In the genomic region with DNA sequence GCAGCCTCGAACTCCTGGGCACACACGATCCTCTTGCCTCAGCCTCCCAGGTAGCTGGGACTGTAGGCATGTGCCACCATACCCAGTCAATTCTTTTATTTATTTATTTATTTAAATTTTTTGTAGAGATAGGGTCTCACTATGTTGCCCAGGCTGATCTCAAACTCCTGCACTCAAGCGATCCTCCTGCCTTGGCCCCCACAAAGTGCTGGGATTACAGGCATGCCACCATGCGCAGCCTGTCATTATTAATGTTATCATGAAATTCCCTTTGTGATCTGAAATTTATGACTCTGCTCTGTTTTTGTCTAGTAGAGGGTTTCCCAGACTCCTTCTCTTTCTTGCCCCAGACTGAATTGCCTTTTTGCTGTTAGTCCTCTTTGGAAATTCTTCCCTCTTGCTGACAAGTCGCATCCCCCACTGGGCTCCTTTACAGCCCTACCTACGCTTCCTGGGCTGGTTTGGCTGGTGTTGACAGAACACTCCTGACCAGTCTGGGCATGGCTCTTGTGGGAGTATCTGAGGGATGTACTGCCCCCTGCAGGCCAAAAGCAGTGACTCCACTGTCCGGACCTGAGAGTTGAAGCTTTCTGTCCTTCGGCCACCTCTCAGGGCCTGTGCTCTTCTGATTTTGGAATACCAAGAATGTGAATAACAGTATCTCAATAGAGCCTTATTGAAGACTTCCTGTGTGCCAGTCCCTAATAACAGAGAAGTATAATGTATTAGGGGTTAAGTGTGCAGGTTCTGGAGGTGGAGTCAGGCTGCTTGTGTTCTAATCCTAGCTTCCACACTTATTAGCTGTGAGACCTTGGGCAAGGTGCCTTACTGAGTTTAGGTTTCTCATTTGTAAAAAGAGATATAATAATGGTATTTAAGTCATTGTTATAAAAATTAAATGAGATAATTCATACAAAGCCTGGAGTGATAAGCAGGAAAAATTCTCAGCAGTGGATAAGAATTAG, we compare ENCODE assay signal across 9 cellular contexts. TPM values are rescaled to one million over a fixed set of nuclear protein-coding genes. Genes with fewer than 3 reads are reported as not detected.
DNase-seq lines count a peak whose midpoint lies in the region; ATAC-seq and TF ChIP-seq lines count a peak whose summit lies in the region.
"Had no signal": no experiment of that assay in that cellular context is flagged by ENCODE, and none has a peak within 500 bp of the region (broad histone marks: within the 10 kb centered on the region; RNA-seq: fewer than 3 reads in every experiment).

No MANE protein-coding gene starts in this region.

- CTCF ChIA-PET in CD8-positive, alpha-beta T cell (lab: Charles Lee) = interaction anchor here (0.6 to 1.5 kb wide), 5 partner anchors 11 to 722 kb away, joined by 3 to 6 read pairs (median 3); no protein-coding TSS in a partner anchor

- no peak overlapping the region for H3K27ac ChIP-seq in CD8-positive, alpha-beta T cell (ENCODE audit: low read depth, low read length)
- H3K27ac ChIP-seq: SK-N-MC had no signal

- in situ Hi-C loops in astrocyte of the spinal cord (cut with HindIII; ENCODE audit: low sequenced_read_pairs) = no loop called here

- H3F3A ChIP-seq in Loucy (ENCODE audit: low read depth) = no peaks in the 10 kb centered on the region

- H3K4me1 Mint-ChIP-seq in CD8-positive, alpha-beta T cell (ENCODE audit: low read depth) = peaks cover 3% of the 10 kb centered on the region
- H3K4me1 Mint-ChIP-seq in T-helper 2 cell treated with Interferon-gamma antibody and Interleukin-4, amounts not matched to agents 5 μg/mL and 100 μg/mL, for 36 hours (ENCODE audit: low read depth) = peaks cover 3% of the 10 kb centered on the region

- H2AFZ ChIP-seq in Loucy (ENCODE audit: low read length) = no peak overlapping the region

- no peaks in the 10 kb centered on the region for H3K9me3 Mint-ChIP-seq in CD8-positive, alpha-beta T cell
- H3K9me3 Mint-ChIP-seq in T-helper 2 cell treated with Interferon-gamma antibody and Interleukin-4, amounts not matched to agents 5 μg/mL and 100 μg/mL, for 36 hours = no peaks in the 10 kb centered on the region

- H3K27me3 Mint-ChIP-seq in CD8-positive, alpha-beta T cell (ENCODE audit: low read depth) = no peaks in the 10 kb centered on the region
- H3K27me3 Mint-ChIP-seq in T-helper 2 cell treated with Interferon-gamma antibody and Interleukin-4, amounts not matched to agents 5 μg/mL and 100 μg/mL, for 36 hours (ENCODE audit: low read depth) = no peaks in the 10 kb centered on the region

- H3K36me3 ChIP-seq in CD8-positive, alpha-beta T cell (ENCODE audit: insufficient read depth, low read length) = no peaks in the 10 kb centered on the region
- no peaks in the 10 kb centered on the region for H3K36me3 ChIP-seq in Loucy (ENCODE audit: insufficient read depth, low read length)

- intact Hi-C loops in CD8-positive, alpha-beta T cell (cut with DNase I, micrococcal nuclease) = loop anchor here (5.0 kb wide), 1 partner anchor 219 kb away; no protein-coding TSS in a partner anchor

- no peak overlapping the region for H3K9ac ChIP-seq in Loucy (ENCODE audit: low read depth, low read length, poor library complexity, severe bottlenecking)

- no peaks in the 10 kb centered on the region for H3K27me3 ChIP-seq in CD8-positive, alpha-beta T cell (ENCODE audit: insufficient read depth, low read length)
- H3K27me3 ChIP-seq in Loucy (ENCODE audit: insufficient read depth, low read length, poor library complexity, severe bottlenecking) = no peaks in the 10 kb centered on the region

- H3K4me2 ChIP-seq in Loucy (ENCODE audit: low read depth, low read length, poor library complexity, severe bottlenecking) = no peak overlapping the region

- H3K27ac Mint-ChIP-seq in CD8-positive, alpha-beta T cell = no peak overlapping the region
- no peak overlapping the region for H3K27ac Mint-ChIP-seq in T-helper 2 cell treated with Interferon-gamma antibody and Interleukin-4, amounts not matched to agents 5 μg/mL and 100 μg/mL, for 36 hours

- H3K36me3 Mint-ChIP-seq in CD8-positive, alpha-beta T cell = peaks cover 27% of the 10 kb centered on the region
- H3K36me3 Mint-ChIP-seq in T-helper 2 cell treated with Interferon-gamma antibody and Interleukin-4, amounts not matched to agents 5 μg/mL and 100 μg/mL, for 36 hours (ENCODE audit: low read depth) = peaks cover 4% of the 10 kb centered on the region

- TF ChIP-seq CTCF in CD8-positive, alpha-beta T cell (IDR thresholded peaks at IDR 0.05) = peak; percentile 81
- TF ChIP-seq CTCF in Loucy (conservative IDR thresholded peaks at IDR 0.05; ENCODE audit: low read length) (peak; percentile 95), astrocyte of the spinal cord (IDR thresholded peaks at IDR 0.05; ENCODE audit: low read depth, low read length) (peak; percentile 84)

- H3K9me2 ChIP-seq in Loucy (replicated peaks; ENCODE audit: low read depth, low read length) = no peaks in the 10 kb centered on the region

- H4K20me1 ChIP-seq in Loucy (ENCODE audit: insufficient read depth, low read length, poor library complexity, severe bottlenecking) = no peaks in the 10 kb centered on the region

- no peaks in the 10 kb centered on the region for H3K9me3 ChIP-seq in CD8-positive, alpha-beta T cell (ENCODE audit: low read length)
- H3K9me3 ChIP-seq in Loucy (ENCODE audit: insufficient read depth, low read depth, low read length) = no peaks in the 10 kb centered on the region

- peak; percentile 18 to 62 (median 59) for DNase-seq in CD8-positive, alpha-beta T cell
- peak; percentile 48 for DNase-seq in T-helper 2 cell treated with Interferon-gamma antibody and Interleukin-4, amounts not matched to agents 5 μg/mL and 100 μg/mL, for 36 hours (ENCODE audit: low spot score)
- DNase-seq in astrocyte of the spinal cord (ENCODE audit: low read depth, low spot score) (peak; percentile 46), inferior parietal cortex (ENCODE audit: extremely low spot score) (peak; percentile 49), T1000 (lab: John Stamatoyannopoulos, UW) (no peak)
- peak; percentile 4 to 29 for DNase-seq in stimulated activated CD4-positive, alpha-beta T cell treated with anti-CD3 and anti-CD28 coated beads, Interleukin-1b, Interleukin-23, amount 100 ng/mL, for 1 hour (ENCODE audit: low read depth in 2 of 2)

- no peak overlapping the region for H3K4me3 Mint-ChIP-seq in CD8-positive, alpha-beta T cell
- H3K4me3 Mint-ChIP-seq in T-helper 2 cell treated with Interferon-gamma antibody and Interleukin-4, amounts not matched to agents 5 μg/mL and 100 μg/mL, for 36 hours = no peak overlapping the region

- H3K4me1 ChIP-seq in CD8-positive, alpha-beta T cell (ENCODE audit: insufficient read depth, low read length) = no peaks in the 10 kb centered on the region
- peaks cover 8% of the 10 kb centered on the region for H3K4me1 ChIP-seq in Loucy (ENCODE audit: insufficient read depth, low read length, poor library complexity, severe bottlenecking)

- H3K4me3 ChIP-seq in CD8-positive, alpha-beta T cell (ENCODE audit: low read depth, low read length) = no peak overlapping the region
- H3K4me3 ChIP-seq in Loucy (ENCODE audit: low read length, poor library complexity, severe bottlenecking) (no peak overlapping the region), astrocyte of the spinal cord (ENCODE audit: low read depth, low read length) (no peak overlapping the region)
- H3K4me3 ChIP-seq: SK-N-MC had no signal

- H3K79me2 ChIP-seq in Loucy (ENCODE audit: insufficient read depth, low read length) = no peaks in the 10 kb centered on the region

- ATAC-seq in CD8-positive, alpha-beta T cell = peak; percentile 84
- peak; percentile 81 for ATAC-seq in GM19467 (IDR thresholded peaks at IDR 0.05; ENCODE audit: unreplicated experiment)

- POLR2A ChIA-PET in CD8-positive, alpha-beta T cell (lab: Charles Lee) = interaction anchor here (1.2 kb wide), 1 partner anchor 17 kb away, joined by 3 read pairs; no protein-coding TSS in a partner anchor

RNA-seq across cellular contexts. Expression of a gene that starts 28.2 kb away (rescaled TPM):
- total RNA-seq in CD8-positive, alpha-beta T cell = 1 to 10 TPM; 1.8 to 2.1 TPM

RNA-seq across cellular contexts. Expression of a gene that starts 28.6 kb away (rescaled TPM):
- 100 to 1,000 TPM; 125 to 142 TPM for total RNA-seq in CD8-positive, alpha-beta T cell
